Comparison of ENCODE assay signal across 9 cellular contexts in the genomic region with DNA sequence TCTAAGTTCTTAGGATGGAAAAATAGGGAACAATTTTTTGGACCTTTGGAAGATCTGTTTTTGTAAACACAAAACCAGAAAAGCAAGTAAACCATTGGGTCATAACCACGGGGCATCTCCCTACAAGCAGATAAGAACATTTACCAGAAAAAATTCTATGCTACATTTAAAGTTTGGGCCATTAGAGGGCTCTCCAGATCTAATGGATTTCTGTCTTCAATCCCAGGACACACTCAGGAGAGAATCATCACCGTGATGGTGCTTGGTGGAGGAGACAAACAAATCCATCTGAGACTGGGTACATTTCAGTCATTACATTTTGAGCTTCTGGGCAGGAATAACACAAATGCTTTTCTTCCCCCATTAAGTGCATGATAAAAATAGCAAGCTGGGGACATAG.
DNase-seq lines count a peak whose midpoint lies in the region; ATAC-seq and TF ChIP-seq lines count a peak whose summit lies in the region.
"Had no signal": no experiment of that assay in that cellular context is flagged by ENCODE, and none has a peak within 500 bp of the region (broad histone marks: within the 10 kb centered on the region; RNA-seq: fewer than 3 reads in every experiment).

No MANE protein-coding gene starts in this region.

- peaks cover 2% of the 10 kb centered on the region for H3K4me1 ChIP-seq in fibroblast of lung (ENCODE audit: control insufficient read depth, extremely low read depth, insufficient read depth, low read length)

- no peak for ATAC-seq in HG03460 (IDR thresholded peaks at IDR 0.05; ENCODE audit: unreplicated experiment)

- H3K27ac ChIP-seq in fibroblast of lung (ENCODE audit: insufficient read depth, low read length): no peak overlapping the region

- H2AFZ ChIP-seq in fibroblast of lung (ENCODE audit: low read length): no peak overlapping the region

- no peaks in the 10 kb centered on the region for H3K79me2 ChIP-seq in fibroblast of lung (ENCODE audit: control insufficient read depth, insufficient read depth, low read length)

- H3K27me3 ChIP-seq in fibroblast of lung (ENCODE audit: control insufficient read depth, insufficient read depth, low read length): no peaks in the 10 kb centered on the region

- H3K4me2 ChIP-seq in fibroblast of lung (ENCODE audit: extremely low read depth, insufficient read depth, low read length): no peak overlapping the region

- H3K36me3 ChIP-seq in fibroblast of lung (ENCODE audit: control insufficient read depth, insufficient read depth, low read length): no peaks in the 10 kb centered on the region

- no peaks in the 10 kb centered on the region for H3K9me3 ChIP-seq in fibroblast of lung (ENCODE audit: control insufficient read depth, insufficient read depth, low read depth, low read length)

- TF ChIP-seq CTCF in fibroblast of lung (conservative IDR thresholded peaks at IDR 0.05 in 1 of 2, IDR thresholded peaks at IDR 0.05 in 1 of 2; ENCODE audit: low read depth in 1 of 2, low read length in 2 of 2): peak; percentile 45 to 51

- no peak overlapping the region for H3K4me3 ChIP-seq in fibroblast of lung (replicated peaks in 1 of 4; ENCODE audit: control extremely low read depth in 1 of 4, insufficient read depth in 1 of 4, low read depth in 3 of 4, low read length in 4 of 4)

- no peak overlapping the region for H3K9ac ChIP-seq in fibroblast of lung (ENCODE audit: insufficient read depth, low read length)

- DNase-seq in NCI-H2196 (lab: John Stamatoyannopoulos, UW; ENCODE audit: unreplicated experiment): peak; percentile 1
- DNase-seq in NCI-H2196 treated with DMSO at 0.1 percent for 48 hours (lab: John Stamatoyannopoulos, UW; ENCODE audit: unreplicated experiment): no peak
- DNase-seq in NCI-H460 (ENCODE audit: extremely low read depth, low read depth): peak; percentile 16
- peak; percentile 38 to 66 for DNase-seq in fibroblast of lung (ENCODE audit: low read depth in 2 of 2)
- peak; percentile 14 for DNase-seq in retina
- DNase-seq in activated T-cell treated with anti-CD3 and anti-CD28 coated beads for 4 hours: no peak
- DNase-seq in stimulated activated CD4-positive, alpha-beta T cell treated with anti-CD3 and anti-CD28 coated beads, Interleukin-15, amount 100 ng/mL, for 24 hours: no peak
- DNase-seq: CD4-positive, CD25-positive, alpha-beta regulatory T cell had no signal

- no peaks in the 10 kb centered on the region for H4K20me1 ChIP-seq in fibroblast of lung (ENCODE audit: control insufficient read depth, extremely low read depth, insufficient read depth, low read length)

Comparison
In these comparisons a context has a peak if more than half of its experiments do, and no peak if none do; other contexts are left out.
1. DNase-seq: peak in NCI-H2196 (single experiment), NCI-H460 (single experiment), fibroblast of lung (2 of 2) and retina (single experiment); none in NCI-H2196 treated with DMSO at 0.1 percent for 48 hours (single experiment), activated T-cell treated with anti-CD3 and anti-CD28 coated beads for 4 hours (single experiment) and stimulated activated CD4-positive, alpha-beta T cell treated with anti-CD3 and anti-CD28 coated beads, Interleukin-15, amount 100 ng/mL, for 24 hours (single experiment).